In genomic region chr19:32816555-32817099, GRCh38 we compare ENCODE assay signal across 21 cellular contexts. TPM values are rescaled to one million over a fixed set of nuclear protein-coding genes. Genes with fewer than 3 reads are reported as not detected.
A peak's percentile ranks its signal among the peaks of the same experiment; 100 is the strongest.
DNase-seq lines count a peak whose midpoint lies in the region; ATAC-seq, FAIRE-seq and TF ChIP-seq lines count a peak whose summit lies in the region.
"Had no signal": no experiment of that assay in that cellular context is flagged by ENCODE, and none has a peak within 500 bp of the region (broad histone marks: within the 10 kb centered on the region; RNA-seq: fewer than 3 reads in every experiment).

No MANE protein-coding gene starts in this region.

- no peak overlapping the region for H3K4me3 ChIP-seq in GM23338
- H3K4me3 ChIP-seq: A549, Peyer's patch had no signal

- H3K27ac ChIP-seq in GM23338 (ENCODE audit: low read depth): no peak overlapping the region
- H3K27ac ChIP-seq: A549, C4-2B, KMS-11, Peyer's patch had no signal

- H3K27me3 Mint-ChIP-seq in GM23338 (ENCODE audit: insufficient read depth, low read depth, poor library complexity): peaks cover 2% of the 10 kb centered on the region

- no peak overlapping the region for H3K4me3 Mint-ChIP-seq in GM23338
- no peak overlapping the region for H3K4me3 Mint-ChIP-seq in stimulated activated effector memory CD8-positive, alpha-beta T cell treated with anti-CD3 and anti-CD28 coated beads, Interleukin-12 subunit alpha, Interleukin-12 subunit beta, amount 100 ng/mL, for 72 hours

- no peaks in the 10 kb centered on the region; the same call in 1 of the 3 replicates for H3K9me3 Mint-ChIP-seq in GM23338
- no peaks in the 10 kb centered on the region for H3K9me3 Mint-ChIP-seq in stimulated activated effector memory CD8-positive, alpha-beta T cell treated with anti-CD3 and anti-CD28 coated beads, Interleukin-12 subunit alpha, Interleukin-12 subunit beta, amount 100 ng/mL, for 72 hours

- no peaks in the 10 kb centered on the region for H3K79me2 ChIP-seq in GM23338 (replicated peaks; ENCODE audit: insufficient read depth)

- no peak for FAIRE-seq in urothelium cell line (lab: Jason Lieb, UNC)

- H4K20me1 ChIP-seq in GM23338 (replicated peaks; ENCODE audit: insufficient read depth): no peaks in the 10 kb centered on the region

- TF ChIP-seq CTCF in GM23338 (conservative IDR thresholded peaks at IDR 0.05; ENCODE audit: low read depth in 2 of 2): no peak

- 0 out of 2 replicates have a peak overlapping the region, but pooled peaks have one; percentile 56 for H2AFZ ChIP-seq in GM23338

- no peaks in the 10 kb centered on the region for H3K36me3 ChIP-seq in GM23338 (ENCODE audit: insufficient read depth)
- H3K36me3 ChIP-seq: Peyer's patch had no signal

- H3K36me3 Mint-ChIP-seq in GM23338 (ENCODE audit: low read depth): no peaks in the 10 kb centered on the region
- no peaks in the 10 kb centered on the region for H3K36me3 Mint-ChIP-seq in stimulated activated effector memory CD8-positive, alpha-beta T cell treated with anti-CD3 and anti-CD28 coated beads, Interleukin-12 subunit alpha, Interleukin-12 subunit beta, amount 100 ng/mL, for 72 hours

- H3K27ac Mint-ChIP-seq in GM23338: no peak overlapping the region
- no peak overlapping the region for H3K27ac Mint-ChIP-seq in stimulated activated effector memory CD8-positive, alpha-beta T cell treated with anti-CD3 and anti-CD28 coated beads, Interleukin-12 subunit alpha, Interleukin-12 subunit beta, amount 100 ng/mL, for 72 hours

- H3F3A ChIP-seq in GM23338 (replicated peaks; ENCODE audit: low read depth): no peaks in the 10 kb centered on the region

- peak; percentile 21 for DNase-seq in COLO668 (lab: John Stamatoyannopoulos, UW; ENCODE audit: unreplicated experiment)
- peak; percentile 67 for DNase-seq in GM23338 (ENCODE audit: low spot score)
- peak; percentile 48 for DNase-seq in NCI-H345 (lab: John Stamatoyannopoulos, UW)
- DNase-seq in iPS DF 19.7 (ENCODE audit: low read depth, low spot score): peak; percentile 74
- DNase-seq in urothelium cell line (ENCODE audit: low spot score): no peak
- no peak for DNase-seq in hepatic stellate cell (ENCODE audit: low spot score)
- DNase-seq in stimulated activated effector memory CD8-positive, alpha-beta T cell treated with anti-CD3 and anti-CD28 coated beads, Interleukin-12 subunit alpha, Interleukin-12 subunit beta, amount 100 ng/mL, for 72 hours (ENCODE audit: low spot score in 2 of 2): no peak
- no peak for DNase-seq in stimulated activated CD4-positive, alpha-beta T cell treated with anti-CD3 and anti-CD28 coated beads, Interleukin-12 subunit alpha, Interleukin-12 subunit beta, amount 100 ng/mL, for 4 hours
- DNase-seq: Caco-2, DND-41, GF-D8, GOT3, NCI-H1694 treated with DMSO at 0.1 percent for 48 hours, NCI-H226, NCI-H774, Peyer's patch, SIG-M5 had no signal

- peaks cover 15% of the 10 kb centered on the region for H3K4me1 ChIP-seq in GM23338 (ENCODE audit: insufficient read depth)
- H3K4me1 ChIP-seq: A549 had no signal

- H3K4me2 ChIP-seq in GM23338: peak overlapping the region; percentile 41
- H3K4me2 ChIP-seq: A549, KMS-11 had no signal

- peaks cover 46% of the 10 kb centered on the region for H3K4me1 Mint-ChIP-seq in GM23338
- peaks cover 8% of the 10 kb centered on the region for H3K4me1 Mint-ChIP-seq in stimulated activated effector memory CD8-positive, alpha-beta T cell treated with anti-CD3 and anti-CD28 coated beads, Interleukin-12 subunit alpha, Interleukin-12 subunit beta, amount 100 ng/mL, for 72 hours

- H3K9me2 ChIP-seq in GM23338 (ENCODE audit: insufficient read depth): no peaks in the 10 kb centered on the region

- ATAC-seq in GM23338: peak; percentile 84
- ATAC-seq in stimulated activated effector memory CD8-positive, alpha-beta T cell treated with anti-CD3 and anti-CD28 coated beads, Interleukin-12 subunit alpha, Interleukin-12 subunit beta, amount 100 ng/mL, for 72 hours: no peak
- ATAC-seq: A549 had no signal

- H3K27me3 ChIP-seq in GM23338 (ENCODE audit: insufficient read depth): no peaks in the 10 kb centered on the region
- H3K27me3 ChIP-seq: Peyer's patch had no signal

TF ChIP-seq in GM23338, 12 proteins besides CTCF, POLR2A, EP300 and RAD21:
- TF ChIP-seq ZNF462 (CRISPR knock-in tag; IDR thresholded peaks at IDR 0.05) (peak; percentile 27; the same call in 1 of the 2 replicates), EZH2 (IDR thresholded peaks at IDR 0.05; ENCODE audit: low read depth, unreplicated experiment) (no peak)

RNA-seq across cellular contexts. Expression of gene SLC7A9, which starts 52.9 kb away (rescaled TPM):
- not detected in 2 replicates for total RNA-seq in GM23338 (2014; rRNA removed; shearing (Covaris generic))
- polyA plus RNA-seq in GM23338 (2016; fragmentation: Nextera tagmentation; extraction: Ambion mirVana): 0.19 and 0.21 TPM in 2 replicates
- total RNA-seq: MCF 10A had no signal

Comparison
In these comparisons a context has a peak if more than half of its experiments do, and no peak if none do; other contexts are left out.
1. DNase-seq: peak in COLO668 (single experiment), GM23338 (single experiment), NCI-H345 (single experiment) and iPS DF 19.7 (single experiment); none in urothelium cell line (single experiment), hepatic stellate cell (single experiment), stimulated activated effector memory CD8-positive, alpha-beta T cell treated with anti-CD3 and anti-CD28 coated beads, Interleukin-12 subunit alpha, Interleukin-12 subunit beta, amount 100 ng/mL, for 72 hours (0 of 2) and stimulated activated CD4-positive, alpha-beta T cell treated with anti-CD3 and anti-CD28 coated beads, Interleukin-12 subunit alpha, Interleukin-12 subunit beta, amount 100 ng/mL, for 4 hours (single experiment).